8 cellular contexts compared by ENCODE assay signal in the genomic region with DNA sequence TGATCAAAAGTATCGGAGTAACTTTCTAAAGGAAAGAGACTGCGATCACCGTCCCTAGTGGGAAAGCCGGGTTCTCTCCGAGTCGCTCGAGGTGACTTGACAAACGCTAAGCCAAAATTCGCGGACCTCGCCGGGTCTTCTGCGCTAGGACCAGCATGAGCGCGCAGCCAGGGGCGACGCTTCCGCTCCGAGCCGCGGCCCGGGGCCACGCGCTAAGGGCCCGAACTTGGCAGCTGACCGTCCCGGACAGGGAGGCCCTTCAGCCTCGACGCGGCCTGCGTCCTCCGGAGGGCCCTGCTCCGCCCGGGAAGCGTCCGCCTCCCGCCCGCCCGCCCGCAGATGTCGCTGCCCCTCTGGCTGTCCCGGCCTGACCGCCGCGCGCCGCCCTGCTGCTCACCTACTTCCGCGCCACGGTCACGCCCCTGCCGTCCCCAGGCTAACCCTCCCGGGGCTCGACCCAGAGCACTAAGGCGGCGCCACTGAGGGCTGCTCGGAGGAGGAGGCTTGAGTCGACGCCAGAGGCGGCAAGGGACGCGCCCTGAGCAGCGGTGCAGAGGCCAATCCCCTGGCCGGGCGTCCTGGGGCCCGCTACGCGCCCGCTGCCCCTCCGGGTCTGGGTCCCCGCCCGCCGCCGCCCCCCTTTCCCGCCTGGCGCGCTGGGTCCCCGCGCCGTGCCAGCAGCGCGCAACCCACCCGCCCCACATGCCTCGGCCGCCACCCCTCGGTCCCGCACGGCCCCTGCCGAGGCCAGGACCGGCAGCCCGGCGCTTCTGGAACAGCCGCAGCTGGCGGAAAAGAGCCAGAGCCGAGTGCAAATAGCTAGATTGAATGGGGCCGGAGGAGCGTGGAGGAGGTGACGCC. TPM values are rescaled to one million over a fixed set of nuclear protein-coding genes. Genes with fewer than 3 reads are reported as not detected.
DNase-seq lines count a peak whose midpoint lies in the region; ATAC-seq and TF ChIP-seq lines count a peak whose summit lies in the region.

No MANE protein-coding gene starts in this region.

- peaks cover 7 to 18% (median 18%) of the 10 kb centered on the region in 3 donors for H3K36me3 Mint-ChIP-seq in immature natural killer cell

- 0 to 1% methylated on average over 26 to 83 of the region's 98 CpGs for WGBS in body of pancreas, 2 donors

- peak overlapping the region in 5 of 6 donors; percentile 88 to 94 (median 93) for H3K27ac Mint-ChIP-seq in immature natural killer cell

- no peaks in the 10 kb centered on the region for H3K9me3 ChIP-seq in body of pancreas

- H3K36me3 ChIP-seq in body of pancreas (replicated peaks in 1 of 2; ENCODE audit: insufficient read depth in 1 of 2, low read depth in 2 of 2): no peaks in the 10 kb centered on the region

- peaks cover 0 to 7% (median under 1%) of the 10 kb centered on the region in 3 donors for H3K27me3 Mint-ChIP-seq in immature natural killer cell (ENCODE audit: low read depth in 3 of 3)

- H3K27ac ChIP-seq in body of pancreas: peak overlapping the region; percentile 99 to 100 (median 100)

- no peaks in the 10 kb centered on the region for H3K9me3 Mint-ChIP-seq in immature natural killer cell

- TF ChIP-seq POLR2A in body of pancreas (IDR thresholded peaks at IDR 0.05): peak; percentile 7 to 62 (median 56)

- peak; percentile 22 for DNase-seq in NCI-H1694 (lab: John Stamatoyannopoulos, UW)
- DNase-seq in UCSD-AML1 (lab: John Stamatoyannopoulos, UW; ENCODE audit: unreplicated experiment): peak; percentile 91
- DNase-seq in body of pancreas: peak; percentile 92 to 93 (median 92)
- DNase-seq in immature natural killer cell: peak; percentile 83 to 87 (median 85)
- DNase-seq in stimulated activated CD4-positive, alpha-beta T cell treated with anti-CD3 and anti-CD28 coated beads, Interleukin-12 subunit alpha, Interleukin-12 subunit beta, amount 100 ng/mL, for 4 hours: peak; percentile 74
- DNase-seq in cerebellar nuclear complex (lab: John Stamatoyannopoulos, UW): no peak

- ATAC-seq in GM18498 (IDR thresholded peaks at IDR 0.05; ENCODE audit: unreplicated experiment) (peak; percentile 54), HG02759 (IDR thresholded peaks at IDR 0.05; ENCODE audit: unreplicated experiment) (peak; percentile 45), body of pancreas (peak; percentile 73)

- no peaks in the 10 kb centered on the region for H3K27me3 ChIP-seq in body of pancreas

- peak overlapping the region; percentile 55 to 78 for H3K4me3 ChIP-seq in body of pancreas

- peaks cover 37% of the 10 kb centered on the region for H3K4me1 ChIP-seq in body of pancreas

- H3K4me3 Mint-ChIP-seq in immature natural killer cell: peak overlapping the region; percentile 83 to 89 (median 85)

- TF ChIP-seq CTCF in body of pancreas (IDR thresholded peaks at IDR 0.05): peak in 6 of 7 experiments; percentile 11 to 33 (median 25)

- H3K4me1 Mint-ChIP-seq in immature natural killer cell: peaks cover 10% of the 10 kb centered on the region in 2 donors

- intact Hi-C loops in body of pancreas (cut with DNase I): no loop called here

RNA-seq across cellular contexts. Expression of a gene that starts 0.9 kb away (rescaled TPM):
- total RNA-seq in body of pancreas: 10 to 100 TPM in 1 of 2 donors, 1 to 10 TPM in 1; 5.4 to 12.2 TPM
- 10 to 100 TPM; 10.7 to 25.6 (median 14.7) TPM for polyA plus RNA-seq in immature natural killer cell

Comparison
In these comparisons a context has a peak if more than half of its experiments do, and no peak if none do; other contexts are left out.
1. DNase-seq: peak in NCI-H1694 (single experiment), UCSD-AML1 (single experiment), body of pancreas (4 of 4), immature natural killer cell (3 of 3) and stimulated activated CD4-positive, alpha-beta T cell treated with anti-CD3 and anti-CD28 coated beads, Interleukin-12 subunit alpha, Interleukin-12 subunit beta, amount 100 ng/mL, for 4 hours (single experiment); none in cerebellar nuclear complex (0 of 2).
2. Peak in every context shown above with its lines, with median percentiles within 50 percentile points of each other: ATAC-seq.